Comparison of ENCODE assay signal across 23 cellular contexts in the genomic region with DNA sequence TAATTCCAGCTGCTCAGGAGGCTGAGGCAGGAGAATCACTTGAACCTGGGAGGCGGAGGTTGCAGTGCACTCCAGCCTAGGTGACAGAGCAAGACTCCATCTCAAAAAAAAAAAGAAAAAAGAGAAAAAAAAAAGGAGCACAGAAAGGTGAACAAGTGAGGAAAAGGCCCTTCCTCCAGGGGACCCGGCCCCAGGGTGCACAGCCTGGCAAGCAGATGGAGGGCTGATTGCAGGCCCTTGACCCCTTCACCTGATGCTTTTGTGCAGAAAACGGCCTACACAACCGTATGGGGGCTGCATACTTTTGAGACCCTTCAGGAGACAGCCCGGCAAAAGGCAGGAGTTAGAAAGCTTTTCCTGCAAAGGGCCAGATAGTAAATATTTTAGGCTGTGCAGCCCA. TPM values are rescaled to one million over a fixed set of nuclear protein-coding genes. Genes with fewer than 3 reads are reported as not detected.
A peak's percentile ranks its signal among the peaks of the same experiment; 100 is the strongest.
DNase-seq lines count a peak whose midpoint lies in the region; ATAC-seq and TF ChIP-seq lines count a peak whose summit lies in the region.
"Had no signal": no experiment of that assay in that cellular context is flagged by ENCODE, and none has a peak within 500 bp of the region (broad histone marks: within the 10 kb centered on the region; RNA-seq: fewer than 3 reads in every experiment).

No MANE protein-coding gene starts in this region.

- H3K27me3 ChIP-seq in DOHH2 (ENCODE audit: control insufficient read depth, low read length) (no peaks in the 10 kb centered on the region), spleen (replicated peaks in 1 of 7) (peaks cover 0 to 9% (median 0%) of the 10 kb centered on the region in 7 donors)
- no peaks in the 10 kb centered on the region for H3K27me3 ChIP-seq in naive thymus-derived CD4-positive, alpha-beta T cell (ENCODE audit: control insufficient read depth in 2 of 2, insufficient read depth in 2 of 2, low read length in 2 of 2)

- H3K36me3 Mint-ChIP-seq in CD14-positive monocyte (peaks cover 28 to 78% of the 10 kb centered on the region in 2 donors), progenitor cell of endocrine pancreas (ENCODE audit: insufficient read depth) (no peaks in the 10 kb centered on the region)
- peaks cover 0 to 19% (median 14%) of the 10 kb centered on the region in 5 donors for H3K36me3 Mint-ChIP-seq in naive thymus-derived CD4-positive, alpha-beta T cell

- H3K9me2 ChIP-seq in DOHH2 (replicated peaks; ENCODE audit: control insufficient read depth, low read length): no peaks in the 10 kb centered on the region

- ATAC-seq in naive thymus-derived CD4-positive, alpha-beta T cell: no peak
- ATAC-seq in HG02610 (IDR thresholded peaks at IDR 0.05; ENCODE audit: unreplicated experiment): no peak
- ATAC-seq: HCT116, Panc1 had no signal

- CTCF ChIA-PET in naive thymus-derived CD4-positive, alpha-beta T cell (lab: Charles Lee): interaction anchor here (0.7 to 10.9 kb wide), 2 partner anchors 69 to 157 kb away, joined by 4 to 153 read pairs; no protein-coding TSS in a partner anchor

- DNase-seq in CD14-positive monocyte (ENCODE audit: low spot score): no peak
- DNase-seq in naive thymus-derived CD4-positive, alpha-beta T cell: no peak
- DNase-seq in spleen: peak; percentile 64
- no peak for DNase-seq in progenitor cell of endocrine pancreas (ENCODE audit: low spot score, unreplicated experiment)
- DNase-seq in activated CD4-positive, alpha-beta T cell treated with anti-CD3 and anti-CD28 coated beads for 1 hour: no peak
- DNase-seq: Calu3, DMS79 treated with DMSO at 0.1 percent for 48 hours, Karpas-422, NCI-H1105, NCI-H1436 treated with DMSO at 0.1 percent for 48 hours, NCI-H187 treated with DMSO at 0.1 percent for 48 hours, NCI-H446, NCI-H69, SHP77 treated with DMSO at 0.1 percent for 48 hours had no signal

- H3K9me3 ChIP-seq in DOHH2 (ENCODE audit: control insufficient read depth, insufficient read depth, low read length): no peaks in the 10 kb centered on the region
- no peaks in the 10 kb centered on the region for H3K9me3 ChIP-seq in naive thymus-derived CD4-positive, alpha-beta T cell (ENCODE audit: control insufficient read depth in 2 of 3, low read length in 3 of 3)
- no peaks in the 10 kb centered on the region for H3K9me3 ChIP-seq in spleen

- H3K4me3 ChIP-seq in DOHH2 (ENCODE audit: low read length): peak overlapping the region; percentile 74
- H3K4me3 ChIP-seq in naive thymus-derived CD4-positive, alpha-beta T cell (ENCODE audit: low read length): no peak overlapping the region
- H3K4me3 ChIP-seq in spleen: peak overlapping the region in 1 of 8 donors; percentile 9

- H3K27me3 Mint-ChIP-seq in CD14-positive monocyte (ENCODE audit: low read depth in 3 of 3): peaks cover 0 to 3% (median 2%) of the 10 kb centered on the region in 3 donors
- no peaks in the 10 kb centered on the region for H3K27me3 Mint-ChIP-seq in naive thymus-derived CD4-positive, alpha-beta T cell
- peaks cover 30% of the 10 kb centered on the region for H3K27me3 Mint-ChIP-seq in progenitor cell of endocrine pancreas

- peaks cover 77% of the 10 kb centered on the region for H3K4me1 ChIP-seq in DOHH2 (ENCODE audit: control insufficient read depth, low read length)
- H3K4me1 ChIP-seq in naive thymus-derived CD4-positive, alpha-beta T cell (ENCODE audit: control insufficient read depth in 2 of 2, insufficient read depth in 2 of 2, low read length in 2 of 2): peaks cover 6 to 26% of the 10 kb centered on the region in 2 donors
- H3K4me1 ChIP-seq in spleen: peaks cover 0 to 100% (median 48%) of the 10 kb centered on the region in 6 donors

- H3F3A ChIP-seq in DOHH2 (ENCODE audit: control insufficient read depth, insufficient read depth): no peaks in the 10 kb centered on the region; the same call in 1 of the 2 replicates

- TF ChIP-seq CTCF in CD14-positive monocyte (IDR thresholded peaks at IDR 0.05) (no peak), DOHH2 (IDR thresholded peaks at IDR 0.05; ENCODE audit: low read depth, low read length, poor library complexity, severe bottlenecking) (no peak), spleen (IDR thresholded peaks at IDR 0.05 in 8 of 11, conservative IDR thresholded peaks at IDR 0.05 in 3 of 11) (no peak), progenitor cell of endocrine pancreas (IDR thresholded peaks at IDR 0.05; ENCODE audit: unreplicated experiment) (no peak)

- no peak overlapping the region for H3K4me3 Mint-ChIP-seq in CD14-positive monocyte
- H3K4me3 Mint-ChIP-seq in naive thymus-derived CD4-positive, alpha-beta T cell: no peak overlapping the region
- no peak overlapping the region for H3K4me3 Mint-ChIP-seq in progenitor cell of endocrine pancreas (ENCODE audit: low read depth)

- H3K79me2 ChIP-seq in DOHH2 (ENCODE audit: control insufficient read depth, low read length): peaks cover 47% of the 10 kb centered on the region

- H3K4me1 Mint-ChIP-seq in CD14-positive monocyte (peaks cover 100% of the 10 kb centered on the region), progenitor cell of endocrine pancreas (ENCODE audit: low read depth) (no peaks in the 10 kb centered on the region)
- H3K4me1 Mint-ChIP-seq in naive thymus-derived CD4-positive, alpha-beta T cell: peaks cover 47 to 86% (median 78%) of the 10 kb centered on the region in 7 donors

- H3K27ac Mint-ChIP-seq in CD14-positive monocyte (peak overlapping the region in 6 of 7 donors; percentile 20 to 100 (median 98)), progenitor cell of endocrine pancreas (no peak overlapping the region)
- peak overlapping the region in 5 of 9 donors; percentile 56 to 92 (median 85) for H3K27ac Mint-ChIP-seq in naive thymus-derived CD4-positive, alpha-beta T cell

- H3K4me2 ChIP-seq in DOHH2 (ENCODE audit: low read length): peak overlapping the region; percentile 80

- no peaks in the 10 kb centered on the region for H4K20me1 ChIP-seq in DOHH2 (ENCODE audit: control insufficient read depth, insufficient read depth, low read depth, low read length)

- peaks cover 0 to 9% (median 3%) of the 10 kb centered on the region in 7 donors for H3K9me3 Mint-ChIP-seq in CD14-positive monocyte
- no peaks in the 10 kb centered on the region for H3K9me3 Mint-ChIP-seq in naive thymus-derived CD4-positive, alpha-beta T cell
- no peaks in the 10 kb centered on the region for H3K9me3 Mint-ChIP-seq in progenitor cell of endocrine pancreas (ENCODE audit: low read depth)

- POLR2A ChIA-PET in naive thymus-derived CD4-positive, alpha-beta T cell (lab: Charles Lee): no interaction called here

- WGBS in spleen, 5 donors: 80 to 92% (median 83%) methylated on average over 5 of the region's 5 CpGs

- intact Hi-C loops in CD14-positive monocyte (cut with micrococcal nuclease): loop anchor here (5.0 to 10.0 kb wide), 2 partner anchors 34 to 77 kb away; a partner anchor contains a TSS
- intact Hi-C loops in naive thymus-derived CD4-positive, alpha-beta T cell (cut with micrococcal nuclease): no loop called here
- intact Hi-C loops in spleen (cut with DNase I; ENCODE audit: low total_unique reads): loop anchor here (10.0 kb wide), 1 partner anchor 157 kb away; no protein-coding TSS in a partner anchor

- no peak for TF ChIP-seq POLR2A in spleen (IDR thresholded peaks at IDR 0.05)

- H3K27ac ChIP-seq in DOHH2 (ENCODE audit: low read depth, low read length) (peak overlapping the region; percentile 53), spleen (peak overlapping the region in 4 of 8 donors; percentile 31 to 90 (median 84))
- H3K27ac ChIP-seq in naive thymus-derived CD4-positive, alpha-beta T cell (ENCODE audit: low read depth, low read length): no peak overlapping the region
- H3K27ac ChIP-seq: C4-2B, RWPE1 had no signal

- H3K36me3 ChIP-seq in DOHH2 (ENCODE audit: control insufficient read depth, low read length) (no peaks in the 10 kb centered on the region), spleen (peaks cover 0 to 19% (median 0%) of the 10 kb centered on the region in 6 donors)
- H3K36me3 ChIP-seq in naive thymus-derived CD4-positive, alpha-beta T cell (ENCODE audit: control insufficient read depth in 2 of 3, insufficient read depth in 3 of 3, low read length in 3 of 3): peaks cover 0 to 19% (median 0%) of the 10 kb centered on the region in 3 experiments

RNA-seq across cellular contexts. Expression of a gene that starts 33.9 kb away (rescaled TPM):
- polyA plus RNA-seq in CD14-positive monocyte: 10 to 100 TPM; 10.6 to 25.5 TPM
- 10 to 100 TPM in 3 of 5 experiments, 1 to 10 TPM in 2; 5.6 to 26.3 (median 12.9) TPM for total RNA-seq in naive thymus-derived CD4-positive, alpha-beta T cell
- 1 to 10 TPM; 5.0 to 8.0 TPM for polyA plus RNA-seq in naive thymus-derived CD4-positive, alpha-beta T cell
- 10 to 100 TPM; 14.6 to 85.2 (median 31.9) TPM for total RNA-seq in spleen
- polyA plus RNA-seq in spleen: 1 to 10 TPM; 1.9 to 4.8 (median 4.4) TPM
- 1.2 and 1.5 TPM in 2 replicates for total RNA-seq in progenitor cell of endocrine pancreas
- total RNA-seq: A673, Calu3, HT-29, OCI-LY7 had no signal

Comparison
In these comparisons a context has a peak if more than half of its experiments do, and no peak if none do; other contexts are left out.
1. intact Hi-C loops: an anchor here in CD14-positive monocyte (5.0 to 10.0 kb wide) and spleen (10.0 kb wide); none called in naive thymus-derived CD4-positive, alpha-beta T cell.